Comparison of ENCODE assay signal across 8 cellular contexts in genomic region chrX:107628662-107629532, GRCh38. TPM values are rescaled to one million over a fixed set of nuclear protein-coding genes. Genes with fewer than 3 reads are reported as not detected.
DNase-seq lines count a peak whose midpoint lies in the region; ATAC-seq and TF ChIP-seq lines count a peak whose summit lies in the region.

No MANE protein-coding gene starts in this region.

- H3K27ac Mint-ChIP-seq in mesothelial cell of epicardium: peak overlapping the region; percentile 90

- peak; percentile 24 to 49 for DNase-seq in NCI-H526 (lab: John Stamatoyannopoulos, UW)
- DNase-seq in NCI-H526 treated with DMSO at 0.1 percent for 48 hours (lab: John Stamatoyannopoulos, UW): no peak
- DNase-seq in NCI-H2107 (lab: John Stamatoyannopoulos, UW): peak; percentile 17
- DNase-seq in activated CD4-positive, alpha-beta T cell treated with anti-CD3 and anti-CD28 coated beads for 48 hours: peak; percentile 64
- DNase-seq in effector CD8-positive, alpha-beta T cell (lab: John Stamatoyannopoulos, UW): peak; percentile 16
- peak in 1 of 2 experiments; percentile 38 for DNase-seq in mesothelial cell of epicardium (ENCODE audit: low spot score in 2 of 2, unreplicated experiment in 2 of 2)
- DNase-seq in stimulated activated CD8-positive, alpha-beta memory T cell treated with anti-CD3 and anti-CD28 coated beads, Interleukin-15, amount 100 ng/mL, for 48 hours (ENCODE audit: low read depth in 2 of 2): peak; percentile 10 to 23

- peak overlapping the region; percentile 82 for H3K4me3 Mint-ChIP-seq in mesothelial cell of epicardium

- H3K36me3 Mint-ChIP-seq in mesothelial cell of epicardium: no peaks in the 10 kb centered on the region

- H3K27me3 Mint-ChIP-seq in mesothelial cell of epicardium (ENCODE audit: low read depth): no peaks in the 10 kb centered on the region

- no peak for TF ChIP-seq CTCF in mesothelial cell of epicardium (IDR thresholded peaks at IDR 0.05; ENCODE audit: unreplicated experiment)

- H3K4me1 Mint-ChIP-seq in mesothelial cell of epicardium: peaks cover 28% of the 10 kb centered on the region

- peak; percentile 35 for ATAC-seq in HG02798 (IDR thresholded peaks at IDR 0.05; ENCODE audit: poor library complexity, unreplicated experiment)

- peaks cover 23% of the 10 kb centered on the region for H3K9me3 Mint-ChIP-seq in mesothelial cell of epicardium

RNA-seq across cellular contexts. Expression of gene PRPS1, which starts 0.6 kb away (rescaled TPM):
- total RNA-seq in mesothelial cell of epicardium: 28.3 to 32.1 TPM (median 30.0 TPM) in 3 replicates
